Comparison of ENCODE assay signal across 8 cellular contexts in genomic region chr14:52069617-52070431, GRCh38. TPM values are rescaled to one million over a fixed set of nuclear protein-coding genes. Genes with fewer than 3 reads are reported as not detected.
DNase-seq lines count a peak whose midpoint lies in the region; ATAC-seq and TF ChIP-seq lines count a peak whose summit lies in the region.

No MANE protein-coding gene starts in this region.

- no peaks in the 10 kb centered on the region for H3K9me3 ChIP-seq in lung (ENCODE audit: control insufficient read depth in 2 of 2, insufficient read depth in 1 of 2, low read length in 1 of 2)
- no peaks in the 10 kb centered on the region for H3K9me3 ChIP-seq in transverse colon

- no peak for TF ChIP-seq CTCF in cardiac fibroblast (IDR thresholded peaks at IDR 0.05; ENCODE audit: low read depth, low read length)
- TF ChIP-seq CTCF in lung (IDR thresholded peaks at IDR 0.05; ENCODE audit: control extremely low read depth, extremely low read depth), result no peak
- no peak for TF ChIP-seq CTCF in transverse colon (IDR thresholded peaks at IDR 0.05)

- H3K27ac ChIP-seq in lung (ENCODE audit: low read depth in 1 of 2, low read length in 1 of 2) (peak overlapping the region; percentile 76 to 77), transverse colon (peak overlapping the region; percentile 76 to 90 (median 81))

- TF ChIP-seq POLR2A in transverse colon (IDR thresholded peaks at IDR 0.05), result no peak

- H3K4me3 ChIP-seq in cardiac fibroblast (replicated peaks in 1 of 2; ENCODE audit: low read depth in 2 of 2, low read length in 2 of 2) (peak overlapping the region; percentile 81 to 95), lung (no peak overlapping the region), transverse colon (peak overlapping the region; percentile 52 to 85 (median 62))

- peaks cover 3 to 14% of the 10 kb centered on the region in 2 donors for H3K4me1 ChIP-seq in lung (ENCODE audit: control insufficient read depth in 2 of 2, insufficient read depth in 2 of 2, low read length in 2 of 2)
- peaks cover 3 to 22% (median 18%) of the 10 kb centered on the region in 4 donors for H3K4me1 ChIP-seq in transverse colon

- no peaks in the 10 kb centered on the region for H3K27me3 ChIP-seq in lung (ENCODE audit: control insufficient read depth, insufficient read depth)
- peaks cover 16% of the 10 kb centered on the region for H3K27me3 ChIP-seq in transverse colon

- WGBS in lung, 2 donors, result 12 to 15% methylated on average over 32 of the region's 32 CpGs
- 30 to 72% methylated on average over 3 to 32 of the region's 32 CpGs for WGBS in transverse colon (ENCODE audit: low coverage in 1 of 2), 2 donors

- in situ Hi-C loops in transverse colon (cut with MboI; ENCODE audit: low pct_ligation_motif_present in 1 of 4, low pct_unique_long_range_greater_than_20kb in 1 of 4, low sequenced_read_pairs in 3 of 4), result no loop called here

- no peaks in the 10 kb centered on the region for H3K36me3 ChIP-seq in lung (ENCODE audit: control insufficient read depth in 2 of 2, insufficient read depth in 2 of 2, low read length in 2 of 2)
- no peaks in the 10 kb centered on the region for H3K36me3 ChIP-seq in transverse colon

- intact Hi-C loops in transverse colon (cut with DNase I; ENCODE audit: low total_unique reads), result loop anchor here (2.0 to 10.0 kb wide), 2 partner anchors 55 to 73 kb away; no protein-coding TSS in a partner anchor

- TF ChIP-seq EP300 in transverse colon (IDR thresholded peaks at IDR 0.05; ENCODE audit: low read depth), result no peak

- ATAC-seq in lung (ENCODE audit: insufficient read depth, low FRiP score) (no peak), GM18870 (IDR thresholded peaks at IDR 0.05; ENCODE audit: unreplicated experiment) (no peak), HG02623 (IDR thresholded peaks at IDR 0.05; ENCODE audit: unreplicated experiment) (no peak)

- DNase-seq in activated naive CD4-positive, alpha-beta T cell treated with Interleukin-2 at 50 U/mL for 16 hours, result peak; percentile 8
- no peak for DNase-seq in activated naive CD4-positive, alpha-beta T cell treated with anti-CD3 and anti-CD28 coated beads, Interleukin-2, amount 50 U/mL, for 16 hours
- DNase-seq in cardiac fibroblast (ENCODE audit: low read depth in 2 of 2), result peak; percentile 59 to 71
- no peak for DNase-seq in lung (ENCODE audit: low spot score)
- DNase-seq in transverse colon, result peak; percentile 26
- no peak for DNase-seq in NCI-H1048 (lab: John Stamatoyannopoulos, UW)

RNA-seq across cellular contexts. Expression of gene NID2, which starts 1.0 kb away (rescaled TPM):
- 100 to 1,000 TPM in 1 of 2 donors, 1 to 10 TPM in 1; 9.7 to 116 TPM for total RNA-seq in lung
- 1 to 10 TPM; 3.4 to 6.0 TPM for polyA plus RNA-seq in lung
- 10 to 100 TPM in 3 of 4 donors, 1 to 10 TPM in 1; 8.3 to 62.7 (median 27.4) TPM for total RNA-seq in transverse colon

Comparison
In these comparisons a context has a peak if more than half of its experiments do, and no peak if none do; other contexts are left out.
1. DNase-seq: peak in activated naive CD4-positive, alpha-beta T cell treated with Interleukin-2 at 50 U/mL for 16 hours (single experiment), cardiac fibroblast (2 of 2) and transverse colon (single experiment); none in activated naive CD4-positive, alpha-beta T cell treated with anti-CD3 and anti-CD28 coated beads, Interleukin-2, amount 50 U/mL, for 16 hours (single experiment), lung (single experiment) and NCI-H1048 (single experiment).